In the genomic region with DNA sequence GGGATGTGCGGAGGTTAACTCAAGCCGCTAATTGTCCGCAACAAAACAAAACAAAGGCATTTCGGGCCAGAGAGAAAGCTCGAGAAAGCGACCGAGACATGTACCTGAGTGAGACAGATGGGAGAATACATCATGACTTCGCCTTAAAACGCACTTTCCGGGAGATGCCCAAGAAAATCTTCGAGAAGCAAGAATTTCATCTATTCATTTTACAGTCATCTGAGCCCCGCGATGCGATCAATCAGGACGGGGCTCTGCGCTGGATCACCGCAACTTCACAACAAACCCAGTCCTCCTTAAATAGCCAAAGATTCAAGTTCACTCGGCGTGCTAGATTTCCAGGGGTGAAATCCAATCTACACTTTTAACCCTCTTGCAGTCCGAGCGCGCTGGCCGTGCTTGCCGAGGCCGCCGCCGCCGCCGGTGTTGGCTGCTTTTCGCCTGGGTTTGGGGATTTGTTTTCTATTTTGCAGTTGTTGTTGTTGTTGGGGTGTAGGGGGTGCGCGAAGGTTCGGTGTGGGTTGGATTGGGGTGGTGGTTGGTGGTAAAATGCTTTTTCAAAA, we compare ENCODE assay signal across 1 cellular context.
A peak's percentile ranks its signal among the peaks of the same experiment; 100 is the strongest.
TF ChIP-seq lines count a peak whose summit lies in the region.

No MANE protein-coding gene starts in this region.

TF ChIP-seq in HepG2, 621 proteins besides CTCF, POLR2A, EP300 and RAD21 (continued from another document):
- no peak for TF ChIP-seq SNAI1 (CRISPR knock-in tag; IDR thresholded peaks at IDR 0.05; ENCODE audit: borderline replicate concordance)
- 0 out of 2 replicates have a peak, but pooled peaks have one; percentile 13 for TF ChIP-seq HDAC1 (CRISPR knock-in tag; IDR thresholded peaks at IDR 0.05)
- peak; percentile 26; the same call in 1 of the 2 replicates for TF ChIP-seq GABPB1 (CRISPR knock-in tag; IDR thresholded peaks at IDR 0.05)
- TF ChIP-seq, protein P1, sequence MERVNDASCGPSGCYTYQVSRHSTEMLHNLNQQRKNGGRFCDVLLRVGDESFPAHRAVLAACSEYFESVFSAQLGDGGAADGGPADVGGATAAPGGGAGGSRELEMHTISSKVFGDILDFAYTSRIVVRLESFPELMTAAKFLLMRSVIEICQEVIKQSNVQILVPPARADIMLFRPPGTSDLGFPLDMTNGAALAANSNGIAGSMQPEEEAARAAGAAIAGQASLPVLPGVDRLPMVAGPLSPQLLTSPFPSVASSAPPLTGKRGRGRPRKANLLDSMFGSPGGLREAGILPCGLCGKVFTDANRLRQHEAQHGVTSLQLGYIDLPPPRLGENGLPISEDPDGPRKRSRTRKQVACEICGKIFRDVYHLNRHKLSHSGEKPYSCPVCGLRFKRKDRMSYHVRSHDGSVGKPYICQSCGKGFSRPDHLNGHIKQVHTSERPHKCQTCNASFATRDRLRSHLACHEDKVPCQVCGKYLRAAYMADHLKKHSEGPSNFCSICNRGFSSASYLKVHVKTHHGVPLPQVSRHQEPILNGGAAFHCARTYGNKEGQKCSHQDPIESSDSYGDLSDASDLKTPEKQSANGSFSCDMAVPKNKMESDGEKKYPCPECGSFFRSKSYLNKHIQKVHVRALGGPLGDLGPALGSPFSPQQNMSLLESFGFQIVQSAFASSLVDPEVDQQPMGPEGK (CRISPR knock-in tag; IDR thresholded peaks at IDR 0.05): peak; percentile 23; the same call in 1 of the 2 replicates
- 0 out of 2 replicates have a peak, but pooled peaks have one; percentile 15 for TF ChIP-seq RBFOX2 (IDR thresholded peaks at IDR 0.05; ENCODE audit: low read depth, low read length)
- TF ChIP-seq, protein P2, sequence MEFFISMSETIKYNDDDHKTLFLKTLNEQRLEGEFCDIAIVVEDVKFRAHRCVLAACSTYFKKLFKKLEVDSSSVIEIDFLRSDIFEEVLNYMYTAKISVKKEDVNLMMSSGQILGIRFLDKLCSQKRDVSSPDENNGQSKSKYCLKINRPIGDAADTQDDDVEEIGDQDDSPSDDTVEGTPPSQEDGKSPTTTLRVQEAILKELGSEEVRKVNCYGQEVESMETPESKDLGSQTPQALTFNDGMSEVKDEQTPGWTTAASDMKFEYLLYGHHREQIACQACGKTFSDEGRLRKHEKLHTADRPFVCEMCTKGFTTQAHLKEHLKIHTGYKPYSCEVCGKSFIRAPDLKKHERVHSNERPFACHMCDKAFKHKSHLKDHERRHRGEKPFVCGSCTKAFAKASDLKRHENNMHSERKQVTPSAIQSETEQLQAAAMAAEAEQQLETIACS (CRISPR knock-in tag; IDR thresholded peaks at IDR 0.05): no peak
- TF ChIP-seq SAP130 (CRISPR knock-in tag; IDR thresholded peaks at IDR 0.05; ENCODE audit: low read depth): 0 out of 2 replicates have a peak, but pooled peaks have one; percentile 15
- TF ChIP-seq, protein P3, sequence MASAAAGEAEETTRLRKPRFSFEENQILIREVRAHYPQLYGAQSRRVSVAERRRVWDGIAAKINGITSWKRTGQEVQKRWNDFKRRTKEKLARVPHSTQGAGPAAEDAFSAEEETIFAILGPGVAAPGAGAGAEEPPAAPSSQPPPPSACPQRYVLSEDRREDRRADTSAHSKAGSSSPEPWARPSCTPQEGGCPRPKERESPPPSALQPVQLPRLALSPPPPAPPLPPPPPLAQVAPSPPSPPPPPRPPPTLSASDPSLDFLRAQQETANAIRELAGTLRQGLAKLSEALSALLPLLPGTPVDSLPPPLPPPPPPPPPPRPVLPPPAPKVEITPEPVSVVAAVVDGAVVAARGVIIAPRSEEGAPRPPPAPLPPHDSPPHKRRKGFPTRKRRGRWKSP (CRISPR knock-in tag; IDR thresholded peaks at IDR 0.05): no peak
- TF ChIP-seq, protein P4, sequence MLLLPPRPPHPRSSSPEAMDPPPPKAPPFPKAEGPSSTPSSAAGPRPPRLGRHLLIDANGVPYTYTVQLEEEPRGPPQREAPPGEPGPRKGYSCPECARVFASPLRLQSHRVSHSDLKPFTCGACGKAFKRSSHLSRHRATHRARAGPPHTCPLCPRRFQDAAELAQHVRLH (CRISPR knock-in tag; IDR thresholded peaks at IDR 0.05; ENCODE audit: borderline replicate concordance, low read depth): no peak
- peak; percentile 51 for TF ChIP-seq HNRNPK (IDR thresholded peaks at IDR 0.05; ENCODE audit: low read depth, low read length, poor library complexity, severe bottlenecking)
- 0 out of 2 replicates have a peak, but pooled peaks have one; percentile 30 for TF ChIP-seq KMT2A (CRISPR knock-in tag; IDR thresholded peaks at IDR 0.05)
- TF ChIP-seq ASH2L (IDR thresholded peaks at IDR 0.05; ENCODE audit: insufficient read length, low read depth, low read length): peak; percentile 52
- TF ChIP-seq KDM2A (CRISPR knock-in tag; IDR thresholded peaks at IDR 0.05; ENCODE audit: borderline replicate concordance, low read depth): 0 out of 2 replicates have a peak, but pooled peaks have one; percentile 14
- TF ChIP-seq, protein P5, sequence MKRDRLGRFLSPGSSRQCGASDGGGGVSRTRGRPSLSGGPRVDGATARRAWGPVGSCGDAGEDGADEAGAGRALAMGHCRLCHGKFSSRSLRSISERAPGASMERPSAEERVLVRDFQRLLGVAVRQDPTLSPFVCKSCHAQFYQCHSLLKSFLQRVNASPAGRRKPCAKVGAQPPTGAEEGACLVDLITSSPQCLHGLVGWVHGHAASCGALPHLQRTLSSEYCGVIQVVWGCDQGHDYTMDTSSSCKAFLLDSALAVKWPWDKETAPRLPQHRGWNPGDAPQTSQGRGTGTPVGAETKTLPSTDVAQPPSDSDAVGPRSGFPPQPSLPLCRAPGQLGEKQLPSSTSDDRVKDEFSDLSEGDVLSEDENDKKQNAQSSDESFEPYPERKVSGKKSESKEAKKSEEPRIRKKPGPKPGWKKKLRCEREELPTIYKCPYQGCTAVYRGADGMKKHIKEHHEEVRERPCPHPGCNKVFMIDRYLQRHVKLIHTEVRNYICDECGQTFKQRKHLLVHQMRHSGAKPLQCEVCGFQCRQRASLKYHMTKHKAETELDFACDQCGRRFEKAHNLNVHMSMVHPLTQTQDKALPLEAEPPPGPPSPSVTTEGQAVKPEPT (CRISPR knock-in tag; IDR thresholded peaks at IDR 0.05; ENCODE audit: low read depth): peak; percentile 95
- TF ChIP-seq, protein P6, sequence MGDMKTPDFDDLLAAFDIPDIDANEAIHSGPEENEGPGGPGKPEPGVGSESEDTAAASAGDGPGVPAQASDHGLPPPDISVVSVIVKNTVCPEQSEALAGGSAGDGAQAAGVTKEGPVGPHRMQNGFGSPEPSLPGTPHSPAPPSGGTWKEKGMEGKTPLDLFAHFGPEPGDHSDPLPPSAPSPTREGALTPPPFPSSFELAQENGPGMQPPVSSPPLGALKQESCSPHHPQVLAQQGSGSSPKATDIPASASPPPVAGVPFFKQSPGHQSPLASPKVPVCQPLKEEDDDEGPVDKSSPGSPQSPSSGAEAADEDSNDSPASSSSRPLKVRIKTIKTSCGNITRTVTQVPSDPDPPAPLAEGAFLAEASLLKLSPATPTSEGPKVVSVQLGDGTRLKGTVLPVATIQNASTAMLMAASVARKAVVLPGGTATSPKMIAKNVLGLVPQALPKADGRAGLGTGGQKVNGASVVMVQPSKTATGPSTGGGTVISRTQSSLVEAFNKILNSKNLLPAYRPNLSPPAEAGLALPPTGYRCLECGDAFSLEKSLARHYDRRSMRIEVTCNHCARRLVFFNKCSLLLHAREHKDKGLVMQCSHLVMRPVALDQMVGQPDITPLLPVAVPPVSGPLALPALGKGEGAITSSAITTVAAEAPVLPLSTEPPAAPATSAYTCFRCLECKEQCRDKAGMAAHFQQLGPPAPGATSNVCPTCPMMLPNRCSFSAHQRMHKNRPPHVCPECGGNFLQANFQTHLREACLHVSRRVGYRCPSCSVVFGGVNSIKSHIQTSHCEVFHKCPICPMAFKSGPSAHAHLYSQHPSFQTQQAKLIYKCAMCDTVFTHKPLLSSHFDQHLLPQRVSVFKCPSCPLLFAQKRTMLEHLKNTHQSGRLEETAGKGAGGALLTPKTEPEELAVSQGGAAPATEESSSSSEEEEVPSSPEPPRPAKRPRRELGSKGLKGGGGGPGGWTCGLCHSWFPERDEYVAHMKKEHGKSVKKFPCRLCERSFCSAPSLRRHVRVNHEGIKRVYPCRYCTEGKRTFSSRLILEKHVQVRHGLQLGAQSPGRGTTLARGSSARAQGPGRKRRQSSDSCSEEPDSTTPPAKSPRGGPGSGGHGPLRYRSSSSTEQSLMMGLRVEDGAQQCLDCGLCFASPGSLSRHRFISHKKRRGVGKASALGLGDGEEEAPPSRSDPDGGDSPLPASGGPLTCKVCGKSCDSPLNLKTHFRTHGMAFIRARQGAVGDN (CRISPR knock-in tag; IDR thresholded peaks at IDR 0.05): 0 out of 2 replicates have a peak, but pooled peaks have one; percentile 7
